12 cellular contexts compared by ENCODE assay signal in the genomic region with DNA sequence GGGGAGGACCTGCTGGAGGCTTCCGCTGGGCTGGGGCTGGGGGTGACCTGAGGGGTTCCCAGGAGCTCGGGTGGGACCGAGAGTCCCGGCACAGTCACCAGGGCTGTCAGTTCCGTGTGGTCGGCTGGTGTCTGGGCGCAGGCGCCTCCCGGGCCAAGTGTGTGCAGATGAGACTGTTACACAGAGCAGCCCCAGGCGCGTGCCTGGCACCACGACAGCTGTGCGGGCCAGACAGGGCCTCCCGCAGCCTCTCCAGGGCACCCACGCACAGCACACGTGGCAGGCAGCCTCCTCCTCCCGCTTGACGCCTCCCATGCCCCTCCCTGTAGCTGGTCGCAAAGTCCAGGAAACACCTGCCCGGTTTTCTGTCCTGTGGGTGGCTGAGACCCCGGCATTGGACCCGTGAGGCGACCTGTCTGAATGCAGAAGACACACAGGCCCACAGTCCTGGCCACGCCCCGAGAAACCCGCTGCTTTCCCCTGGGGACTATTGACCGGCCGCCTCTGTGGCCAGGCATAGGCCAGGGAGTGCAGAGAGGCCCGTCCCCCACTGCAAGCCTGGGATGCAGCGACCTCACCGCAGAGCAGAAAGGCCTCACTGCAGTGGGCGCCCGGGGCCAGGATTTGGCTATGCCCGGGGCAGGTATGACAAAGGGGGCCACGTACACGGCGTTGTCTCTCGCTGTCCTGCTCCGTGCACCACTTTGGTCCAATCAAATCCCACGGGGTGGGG. TPM values are rescaled to one million over a fixed set of nuclear protein-coding genes. Genes with fewer than 3 reads are reported as not detected.
DNase-seq lines count a peak whose midpoint lies in the region; ATAC-seq and TF ChIP-seq lines count a peak whose summit lies in the region.
"Had no signal": no experiment of that assay in that cellular context is flagged by ENCODE, and none has a peak within 500 bp of the region (broad histone marks: within the 10 kb centered on the region; RNA-seq: fewer than 3 reads in every experiment).

No MANE protein-coding gene starts in this region.

- H2BK120ac ChIP-seq in neuronal stem cell (ENCODE audit: low read depth, low read length): no peak overlapping the region

- no peaks in the 10 kb centered on the region for H3K79me1 ChIP-seq in neuronal stem cell (ENCODE audit: low read depth, low read length)

- intact Hi-C loops in Panc1 (cut with micrococcal nuclease; ENCODE audit: unreplicated experiment): no loop called here

- no peak overlapping the region for H2AFZ ChIP-seq in neuronal stem cell (ENCODE audit: low read length)

- H3K27ac ChIP-seq in Panc1 (ENCODE audit: low read length): no peak overlapping the region
- no peak overlapping the region for H3K27ac ChIP-seq in neuronal stem cell (replicated peaks; ENCODE audit: low read length)
- H3K27ac ChIP-seq: KMS-11 had no signal

- H3K4me1 ChIP-seq in Panc1 (ENCODE audit: control insufficient read depth, insufficient read depth, low read length) (no peaks in the 10 kb centered on the region), neuronal stem cell (ENCODE audit: control insufficient read depth in 2 of 2, insufficient read depth in 1 of 2, low read depth in 1 of 2, low read length in 2 of 2) (peaks cover 7 to 15% of the 10 kb centered on the region in 2 donors)
- H3K4me1 ChIP-seq: Caco-2 had no signal

- H3K9me3 ChIP-seq in Panc1 (ENCODE audit: control insufficient read depth, insufficient read depth, low read depth, low read length) (no peaks in the 10 kb centered on the region), neuronal stem cell (replicated peaks in 1 of 2; ENCODE audit: control insufficient read depth in 2 of 2, insufficient read depth in 1 of 2, low read depth in 1 of 2, low read length in 2 of 2) (peaks cover 0 to 5% of the 10 kb centered on the region in 2 donors)
- H3K9me3 ChIP-seq: Caco-2 had no signal

- H4K8ac ChIP-seq in neuronal stem cell (ENCODE audit: low read depth, low read length): peak overlapping the region; percentile 94

- POLR2A ChIA-PET in Panc1 (lab: Charles Lee): no interaction called here

- no peak for TF ChIP-seq CTCF in Panc1 (IDR thresholded peaks at IDR 0.05)

- H2BK12ac ChIP-seq in neuronal stem cell (ENCODE audit: low read length): no peak overlapping the region

- H3K18ac ChIP-seq in neuronal stem cell (ENCODE audit: low read length): peak overlapping the region; percentile 86

- no peaks in the 10 kb centered on the region; the same call in 1 of the 2 replicates for H3K27me3 ChIP-seq in Panc1 (ENCODE audit: control insufficient read depth, insufficient read depth, low read length)
- H3K27me3 ChIP-seq in neuronal stem cell (ENCODE audit: control insufficient read depth in 3 of 3, insufficient read depth in 3 of 3, low read depth in 1 of 3, low read length in 3 of 3): peaks cover 0 to 32% (median 3%) of the 10 kb centered on the region in 3 experiments

- no peak overlapping the region for H3K14ac ChIP-seq in neuronal stem cell (ENCODE audit: low read length)

- peak overlapping the region; percentile 90 for H3K23ac ChIP-seq in neuronal stem cell (ENCODE audit: low read depth, low read length, poor library complexity)

- H3K4me2 ChIP-seq in neuronal stem cell (ENCODE audit: insufficient read depth, low read length, poor library complexity, severe bottlenecking): no peak overlapping the region
- H3K4me2 ChIP-seq: KMS-11 had no signal

- no CpG with 5 or more reads among the region's 40 CpGs for WGBS in neuronal stem cell (ENCODE audit: extremely low coverage in 2 of 2, insufficient read length in 2 of 2, insufficient replicate concordance in 1 of 2), 2 donors

- in situ Hi-C loops in KBM-7 (cut with MboI; ENCODE audit: low pct_unique_long_range_greater_than_20kb, low sequenced_read_pairs): no loop called here
- in situ Hi-C loops in Panc1 (cut with HindIII; ENCODE audit: low pct_unique_long_range_greater_than_20kb, low sequenced_read_pairs): no loop called here

- H3K36me3 ChIP-seq in Panc1 (ENCODE audit: control insufficient read depth, insufficient read depth, low read length) (no peaks in the 10 kb centered on the region), neuronal stem cell (replicated peaks in 1 of 2; ENCODE audit: control insufficient read depth in 2 of 2, insufficient read depth in 2 of 2, low read length in 2 of 2) (no peaks in the 10 kb centered on the region)

- no peak overlapping the region for H2BK15ac ChIP-seq in neuronal stem cell (ENCODE audit: low read length)

- DNase-seq in GF-D8 (lab: John Stamatoyannopoulos, UW): peak; percentile 5
- peak; percentile 5 for DNase-seq in KBM-7
- no peak for DNase-seq in Panc1 (ENCODE audit: low read depth, low spot score)
- DNase-seq in neuronal stem cell (ENCODE audit: low spot score): no peak
- DNase-seq in SIG-M5 treated with dmso at 0.1 percent for 504 hours (lab: John Stamatoyannopoulos, UW; ENCODE audit: unreplicated experiment): no peak
- DNase-seq in iPS-NIHi11 (ENCODE audit: low spot score): no peak
- DNase-seq: AML-193, GOT3 had no signal

- H3K9ac ChIP-seq in neuronal stem cell (ENCODE audit: low read depth, low read length, poor library complexity): no peak overlapping the region
- H3K9ac ChIP-seq: KMS-11 had no signal

- no peak overlapping the region for H4K91ac ChIP-seq in neuronal stem cell (ENCODE audit: low read depth, low read length, poor library complexity)

- no peak overlapping the region for H2AK5ac ChIP-seq in neuronal stem cell (ENCODE audit: low read depth, low read length)

- no peak overlapping the region for H3K4ac ChIP-seq in neuronal stem cell (ENCODE audit: low read length)

- CTCF ChIA-PET in Panc1 (lab: Charles Lee): no interaction called here

- no peak overlapping the region for H3K4me3 ChIP-seq in Panc1 (ENCODE audit: low read depth in 2 of 2, low read length in 2 of 2)
- H3K4me3 ChIP-seq in neuronal stem cell (ENCODE audit: low read length in 2 of 2): no peak overlapping the region

- no peak overlapping the region for H2BK5ac ChIP-seq in neuronal stem cell (ENCODE audit: low read length)

- ATAC-seq in Panc1 (0 out of 2 replicates have a peak, but pooled peaks have one; percentile 23), GM18517 (IDR thresholded peaks at IDR 0.05; ENCODE audit: unreplicated experiment) (no peak)

- no TSS peak for BruUV-seq in Panc1 (replicated peaks; lab: Mats Ljungman, UMichigan)

RNA-seq across cellular contexts. Expression of a gene that starts 12.1 kb away (rescaled TPM):
- 0.33 TPM for total RNA-seq in Panc1 (2021; ENCODE audit: unreplicated experiment)
- 0.67 TPM for polyA plus RNA-seq in Panc1 (2012; ENCODE audit: insufficient read length)
- 0.13 TPM for polyA plus RNA-seq in neuronal stem cell (2013, experiment 1 of 2)
- 0.14 TPM for polyA plus RNA-seq in neuronal stem cell (2013, experiment 2 of 2)
- polyA plus RNA-seq: BJ had no signal

Comparison
In these comparisons a context has a peak if more than half of its experiments do, and no peak if none do; other contexts are left out.
1. DNase-seq: peak in GF-D8 (single experiment) and KBM-7 (single experiment); none in Panc1 (single experiment), neuronal stem cell (single experiment), SIG-M5 treated with dmso at 0.1 percent for 504 hours (single experiment) and iPS-NIHi11 (single experiment).